ENCODE assay signal across 8 cellular contexts in genomic region chr1:12617901-12618660, GRCh38. TPM values are rescaled to one million over a fixed set of nuclear protein-coding genes. Genes with fewer than 3 reads are reported as not detected.
DNase-seq lines count a peak whose midpoint lies in the region; ATAC-seq lines count a peak whose summit lies in the region.

A gene with protein sequence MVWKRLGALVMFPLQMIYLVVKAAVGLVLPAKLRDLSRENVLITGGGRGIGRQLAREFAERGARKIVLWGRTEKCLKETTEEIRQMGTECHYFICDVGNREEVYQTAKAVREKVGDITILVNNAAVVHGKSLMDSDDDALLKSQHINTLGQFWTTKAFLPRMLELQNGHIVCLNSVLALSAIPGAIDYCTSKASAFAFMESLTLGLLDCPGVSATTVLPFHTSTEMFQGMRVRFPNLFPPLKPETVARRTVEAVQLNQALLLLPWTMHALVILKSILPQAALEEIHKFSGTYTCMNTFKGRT (minus strand): TSS chr1:12618210. CDS start chr1:12617348, 862 bp downstream.

- H3K4me3 Mint-ChIP-seq in effector memory CD8-positive, alpha-beta T cell = peak within 1 kb of the TSS; percentile 95 to 98

- H3K27ac Mint-ChIP-seq in effector memory CD8-positive, alpha-beta T cell = peak within 1 kb of the TSS; percentile 90 to 98

- H3K4me1 Mint-ChIP-seq in effector memory CD8-positive, alpha-beta T cell (ENCODE audit: low read depth in 2 of 2) = peaks cover 58 to 64% of the 10 kb centered on the region in 2 donors

- POLR2A ChIA-PET in activated CD8-positive, alpha-beta memory T cell treated with anti-CD3 and anti-CD28 coated beads for 36 hours (lab: Charles Lee) = interaction anchor here (0.6 to 2.2 kb wide), 14 partner anchors 14 to 711 kb away, joined by 3 to 16 read pairs (median 4); no protein-coding TSS in a partner anchor

- CTCF ChIA-PET in activated CD8-positive, alpha-beta memory T cell treated with anti-CD3 and anti-CD28 coated beads for 36 hours (lab: Charles Lee) = interaction anchor here (0.6 to 8.5 kb wide), 7 partner anchors 14 to 340 kb away, joined by 3 to 67 read pairs (median 5); no protein-coding TSS in a partner anchor

- no peaks in the 10 kb centered on the region for H3K27me3 Mint-ChIP-seq in effector memory CD8-positive, alpha-beta T cell

- peaks cover 40% of the 10 kb centered on the region for H3K36me3 Mint-ChIP-seq in effector memory CD8-positive, alpha-beta T cell (ENCODE audit: insufficient read depth)

- peak; percentile 56 for ATAC-seq in effector memory CD8-positive, alpha-beta T cell (replicated peaks)
- ATAC-seq in HG03469 (IDR thresholded peaks at IDR 0.05; ENCODE audit: unreplicated experiment) = no peak

- H3K9me3 Mint-ChIP-seq in effector memory CD8-positive, alpha-beta T cell = no peaks in the 10 kb centered on the region

- peak; percentile 9 to 27 for DNase-seq in AML-193 (lab: John Stamatoyannopoulos, UW)
- DNase-seq in H4 (ENCODE audit: low spot score) = peak; percentile 80
- peak; percentile 71 for DNase-seq in NCI-H526 treated with DMSO at 0.1 percent for 48 hours (lab: John Stamatoyannopoulos, UW)
- DNase-seq in effector memory CD8-positive, alpha-beta T cell = peak; percentile 53 to 69 (median 61)
- DNase-seq in medulla oblongata (ENCODE audit: extremely low spot score) = peak; percentile 81
- DNase-seq in stimulated activated CD4-positive, alpha-beta T cell treated with anti-CD3 and anti-CD28 coated beads, TNF-alpha, amount 100 ng/mL, for 48 hours (ENCODE audit: low read depth in 3 of 3) = peak in 2 of 3 donors; percentile 55 to 60

RNA-seq across cellular contexts. Expression of the gene that starts here (rescaled TPM):
- 38.1 and 43.1 TPM in 2 replicates for total RNA-seq in H4 (2014; rRNA removed; shearing (Covaris generic))
- 100 to 1,000 TPM; 134 to 136 TPM for total RNA-seq in activated CD8-positive, alpha-beta memory T cell treated with anti-CD3 and anti-CD28 coated beads for 36 hours

Comparison
In these comparisons a context has a peak if more than half of its experiments do, and no peak if none do; other contexts are left out.
1. DNase-seq: peak in every context shown above with its lines; median percentile 81 in medulla oblongata; 80 in H4; 71 in NCI-H526 treated with DMSO at 0.1 percent for 48 hours; 61 in effector memory CD8-positive, alpha-beta T cell; 58 in stimulated activated CD4-positive, alpha-beta T cell treated with anti-CD3 and anti-CD28 coated beads, TNF-alpha, amount 100 ng/mL, for 48 hours; 18 in AML-193.